Comparison of ENCODE assay signal across 9 cellular contexts in the genomic region with DNA sequence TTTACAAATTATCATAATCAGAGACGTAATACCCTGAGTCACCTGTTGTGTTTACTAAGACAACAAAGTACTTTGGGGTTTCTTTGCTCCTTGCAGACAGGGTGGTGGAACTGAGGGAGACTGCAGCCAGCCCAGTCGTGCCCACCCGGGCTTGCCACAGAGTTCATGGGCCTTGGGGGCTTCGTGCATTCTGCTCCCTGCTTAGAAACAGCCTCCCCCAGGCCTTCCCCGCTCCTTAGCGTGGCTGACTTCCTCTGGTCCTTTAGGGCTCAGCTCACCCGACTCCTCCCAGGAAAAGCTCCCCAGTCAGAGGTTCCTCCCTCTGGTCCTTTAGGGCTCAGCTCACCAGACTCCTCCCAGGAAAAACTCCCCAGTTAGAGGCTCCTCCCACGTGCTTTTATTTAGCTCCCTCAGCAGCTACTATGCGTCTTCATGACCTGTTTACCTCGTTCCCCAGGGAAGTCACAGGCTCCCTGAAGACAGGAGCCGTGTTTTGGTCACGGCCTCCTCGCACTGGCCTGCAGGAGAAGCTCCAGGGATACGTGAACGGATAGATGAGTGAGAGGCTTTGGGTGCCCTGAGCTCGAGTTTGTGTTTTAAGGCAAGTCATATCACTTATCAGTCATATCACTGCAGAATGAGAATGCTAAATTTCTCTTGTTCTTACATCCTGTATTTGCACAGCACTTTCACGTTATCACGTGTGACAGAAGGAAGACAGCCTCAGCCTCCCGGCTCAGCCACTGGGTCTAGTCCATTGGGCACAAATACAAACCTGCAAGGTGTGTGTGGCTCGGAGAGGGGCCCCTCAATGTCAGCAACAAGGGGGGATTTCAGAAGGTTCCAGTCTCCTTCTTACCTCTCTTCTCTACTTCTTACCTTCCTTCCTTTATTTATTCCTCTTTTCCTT. TPM values are rescaled to one million over a fixed set of nuclear protein-coding genes. Genes with fewer than 3 reads are reported as not detected.
DNase-seq lines count a peak whose midpoint lies in the region; ATAC-seq and TF ChIP-seq lines count a peak whose summit lies in the region.
"Had no signal": no experiment of that assay in that cellular context is flagged by ENCODE, and none has a peak within 500 bp of the region (broad histone marks: within the 10 kb centered on the region; RNA-seq: fewer than 3 reads in every experiment).

No MANE protein-coding gene starts in this region.

- H3K27ac ChIP-seq in KOPT-K1 (ENCODE audit: low read depth, low read length, poor library complexity, severe bottlenecking) (peak overlapping the region; percentile 77), psoas muscle (no peak overlapping the region)

- no peaks in the 10 kb centered on the region for H3K4me1 ChIP-seq in psoas muscle

- H3K36me3 Mint-ChIP-seq in activated T-cell treated with anti-CD3 and anti-CD28 coated beads, Interleukin-2, amount 50 U/mL, for 4 hours (ENCODE audit: insufficient read depth): no peaks in the 10 kb centered on the region
- H3K36me3 Mint-ChIP-seq in natural killer cell: peaks cover 12% of the 10 kb centered on the region
- no peaks in the 10 kb centered on the region for H3K36me3 Mint-ChIP-seq in nephron progenitor cell (ENCODE audit: low read depth)

- no peaks in the 10 kb centered on the region for H3K27me3 ChIP-seq in psoas muscle (ENCODE audit: insufficient read depth in 3 of 3, low read length in 2 of 3)

- no peak for TF ChIP-seq CTCF in natural killer cell (IDR thresholded peaks at IDR 0.05)
- TF ChIP-seq CTCF in nephron progenitor cell (IDR thresholded peaks at IDR 0.05): no peak
- TF ChIP-seq CTCF in psoas muscle (IDR thresholded peaks at IDR 0.05): no peak

- H3K9me3 ChIP-seq in KOPT-K1 (ENCODE audit: insufficient read depth, low read length, poor library complexity, severe bottlenecking): no peaks in the 10 kb centered on the region
- no peaks in the 10 kb centered on the region for H3K9me3 ChIP-seq in psoas muscle

- peak overlapping the region; percentile 96 to 100 for H3K27ac Mint-ChIP-seq in natural killer cell
- H3K27ac Mint-ChIP-seq in nephron progenitor cell: no peak overlapping the region

- peak overlapping the region; percentile 75 for H3K4me3 Mint-ChIP-seq in activated T-cell treated with anti-CD3 and anti-CD28 coated beads, Interleukin-2, amount 50 U/mL, for 4 hours
- peak overlapping the region; percentile 91 for H3K4me3 Mint-ChIP-seq in natural killer cell
- no peak overlapping the region for H3K4me3 Mint-ChIP-seq in nephron progenitor cell

- no peak overlapping the region for H3K4me3 ChIP-seq in psoas muscle

- H3K4me1 Mint-ChIP-seq in activated T-cell treated with anti-CD3 and anti-CD28 coated beads, Interleukin-2, amount 50 U/mL, for 4 hours (ENCODE audit: low read depth): peaks cover 54% of the 10 kb centered on the region
- H3K4me1 Mint-ChIP-seq in natural killer cell (peaks cover 59 to 69% of the 10 kb centered on the region in 2 donors), nephron progenitor cell (peaks cover 6% of the 10 kb centered on the region)

- intact Hi-C loops in natural killer cell (cut with micrococcal nuclease): loop anchor here (1.0 to 5.0 kb wide), 4 partner anchors 12 to 380 kb away; no protein-coding TSS in a partner anchor
- intact Hi-C loops in psoas muscle (cut with DNase I): no loop called here

- WGBS in psoas muscle, 3 donors: 58 to 67% (median 60%) methylated on average over 20 of the region's 20 CpGs

- H3K36me3 ChIP-seq in KOPT-K1 (ENCODE audit: insufficient read depth, low read length) (no peaks in the 10 kb centered on the region), psoas muscle (ENCODE audit: insufficient read depth in 1 of 2, low read depth in 1 of 2) (no peaks in the 10 kb centered on the region)

- peak; percentile 86 to 90 for ATAC-seq in activated T-cell treated with anti-CD3 and anti-CD28 coated beads, Interleukin-2, amount 50 U/mL, for 4 hours
- ATAC-seq in natural killer cell (peak; percentile 24 to 69 (median 35)), psoas muscle (no peak)

- H3K27me3 Mint-ChIP-seq in activated T-cell treated with anti-CD3 and anti-CD28 coated beads, Interleukin-2, amount 50 U/mL, for 4 hours (ENCODE audit: low read depth): no peaks in the 10 kb centered on the region
- H3K27me3 Mint-ChIP-seq in natural killer cell (ENCODE audit: low read depth in 2 of 2) (no peaks in the 10 kb centered on the region), nephron progenitor cell (ENCODE audit: low read depth, poor library complexity) (peaks cover 11% of the 10 kb centered on the region)

- H3K9me3 Mint-ChIP-seq in activated T-cell treated with anti-CD3 and anti-CD28 coated beads, Interleukin-2, amount 50 U/mL, for 4 hours: no peaks in the 10 kb centered on the region
- no peaks in the 10 kb centered on the region for H3K9me3 Mint-ChIP-seq in natural killer cell
- H3K9me3 Mint-ChIP-seq in nephron progenitor cell: peaks cover 61% of the 10 kb centered on the region

- DNase-seq in activated gamma-delta T cell treated with Interleukin-2 at 50 U/mL for 16 hours: peak; percentile 55
- DNase-seq in activated gamma-delta T cell (lab: John Stamatoyannopoulos, UW): no peak
- DNase-seq in activated T-cell treated with anti-CD3 and anti-CD28 coated beads, Interleukin-2, amount 50 U/mL, for 4 hours: no peak
- DNase-seq in natural killer cell: no peak
- no peak for DNase-seq in nephron progenitor cell
- DNase-seq in psoas muscle: no peak
- no peak for DNase-seq in GM19238 (ENCODE audit: insufficient read length, low spot score)

RNA-seq across cellular contexts. Expression of gene VIPR2, which starts 52.7 kb away (rescaled TPM):
- total RNA-seq in activated T-cell treated with anti-CD3 and anti-CD28 coated beads, Interleukin-2, amount 50 U/mL, for 4 hours: under 1 TPM; 0.14 to 0.30 (median 0.26) TPM
- total RNA-seq in natural killer cell (1 to 10 TPM; 2.2 to 4.9 (median 4.7) TPM), psoas muscle (1 to 10 TPM; 2.4 to 3.6 (median 3.3) TPM)
- 1 to 10 TPM in 2 of 3 donors, under 1 TPM in 1; 0.60 to 2.3 (median 1.3) TPM for polyA plus RNA-seq in psoas muscle
- total RNA-seq: myocyte had no signal

Comparison
In these comparisons a context has a peak if more than half of its experiments do, and no peak if none do; other contexts are left out.
1. ATAC-seq: peak in activated T-cell treated with anti-CD3 and anti-CD28 coated beads, Interleukin-2, amount 50 U/mL, for 4 hours (2 of 2) and natural killer cell (3 of 3); none in psoas muscle (0 of 4).